In genomic region chr16:10942352-10943297, GRCh38 we compare ENCODE assay signal across 7 cellular contexts. TPM values are rescaled to one million over a fixed set of nuclear protein-coding genes. Genes with fewer than 3 reads are reported as not detected.
DNase-seq lines count a peak whose midpoint lies in the region; ATAC-seq lines count a peak whose summit lies in the region.

Gene DEXI (minus strand): TSS chr16:10942468. CDS start chr16:10942005, 463 bp downstream.

- intact Hi-C loops in sciatic nerve (cut with DNase I), result no loop called here

- DNase-seq in NCI-H2029 (lab: John Stamatoyannopoulos, UW), result peak; percentile 88
- peak; percentile 92 for DNase-seq in T1000 (lab: John Stamatoyannopoulos, UW)
- peak; percentile 97 for DNase-seq in astrocyte of the hippocampus (ENCODE audit: low read depth, low spot score)
- peak; percentile 87 to 96 for DNase-seq in hippocampal formation (lab: John Stamatoyannopoulos, UW)
- DNase-seq in sciatic nerve (ENCODE audit: low spot score), result peak; percentile 98

- ATAC-seq in GM18499 (IDR thresholded peaks at IDR 0.05; ENCODE audit: insufficient read depth, unreplicated experiment) (peak; percentile 37), HG02938 (IDR thresholded peaks at IDR 0.05; ENCODE audit: unreplicated experiment) (peak; percentile 37), sciatic nerve (peak; percentile 75)

RNA-seq across cellular contexts. Expression of gene DEXI, which starts in this region (rescaled TPM):
- 31.7 TPM for total RNA-seq in sciatic nerve

Comparison
In these comparisons a context has a peak if more than half of its experiments do, and no peak if none do; other contexts are left out.
1. Peak in every context shown above with its lines: DNase-seq and ATAC-seq.